Comparison of ENCODE assay signal across 19 cellular contexts in the genomic region with DNA sequence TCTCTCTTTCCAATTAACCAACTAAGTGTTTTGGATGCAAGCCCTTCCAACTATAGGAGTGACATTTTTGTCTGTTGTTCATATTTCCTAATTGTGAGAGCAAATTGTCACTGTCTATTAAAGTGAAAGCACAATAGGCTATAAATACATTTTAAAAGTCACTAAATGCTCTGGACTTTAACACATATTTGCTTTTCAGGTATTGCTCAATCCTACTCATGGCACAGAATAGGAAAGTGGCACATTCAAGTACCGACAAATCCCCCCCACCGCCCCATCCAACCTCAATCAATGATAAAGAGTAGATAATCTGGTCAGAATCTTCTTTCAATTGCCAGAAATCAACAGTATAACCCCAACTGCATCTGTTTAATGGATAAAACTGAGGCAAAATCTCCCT.
"Had no signal": no experiment of that assay in that cellular context is flagged by ENCODE, and none has a peak within 500 bp of the region (broad histone marks: within the 10 kb centered on the region; RNA-seq: fewer than 3 reads in every experiment).

No MANE protein-coding gene starts in this region.

- ATAC-seq: activated CD4-positive, alpha-beta T cell treated with anti-CD3 and anti-CD28 coated beads for 36 hours; left colon; natural killer cell treated with Interleukin-12 subunit alpha and Interleukin-12 subunit beta and Interleukin-15 and Interleukin-18, amount 100 ng/mL, for 72 hours; right cardiac atrium; stimulated activated naive CD8-positive, alpha-beta T cell treated with anti-CD3 and anti-CD28 coated beads, Interleukin-15, amount 100 ng/mL, for 72 hours; upper lobe of right lung had no signal

- H3K36me3 ChIP-seq: adrenal gland, thoracic aorta, upper lobe of right lung had no signal

- H3K9me3 ChIP-seq: adrenal gland, thoracic aorta, upper lobe of right lung had no signal

- FAIRE-seq: colon had no signal

- H3K4me2 ChIP-seq: smooth muscle cell had no signal

- H3K27me3 ChIP-seq: adrenal gland, foreskin keratinocyte, upper lobe of right lung had no signal

- DNase-seq: activated CD4-positive, alpha-beta memory T cell treated with anti-CD3 and anti-CD28 coated beads, Interleukin-2, amount 10 ng/mL, durations not matched to agents 7 days and 5 days; activated CD4-positive, alpha-beta T cell treated with anti-CD3 and anti-CD28 coated beads for 36 hours; activated effector memory CD4-positive, alpha-beta T cell treated with anti-CD3 and anti-CD28 coated beads, Interleukin-2, amount 50 U/mL, for 16 hours; activated T-cell treated with anti-CD3 and anti-CD28 coated beads, Interleukin-2, amount 50 U/mL, for 48 hours; adrenal gland; caudate nucleus; immature natural killer cell; left colon; right cardiac atrium; stimulated activated naive CD8-positive, alpha-beta T cell treated with anti-CD3 and anti-CD28 coated beads, Interleukin-15, amount 100 ng/mL, for 72 hours; T-helper 2 cell; upper lobe of right lung had no signal

- H3K27ac Mint-ChIP-seq: activated CD4-positive, alpha-beta memory T cell treated with anti-CD3 and anti-CD28 coated beads, Interleukin-2, amount 10 ng/mL, durations not matched to agents 7 days and 5 days; activated CD4-positive, alpha-beta T cell treated with anti-CD3 and anti-CD28 coated beads for 36 hours; activated naive CD4-positive, alpha-beta T cell treated with anti-CD3 and anti-CD28 coated beads, Interleukin-2, amount 50 U/mL, for 24 hours; natural killer cell treated with Interleukin-12 subunit alpha and Interleukin-12 subunit beta and Interleukin-15 and Interleukin-18, amount 100 ng/mL, for 72 hours; progenitor cell of endocrine pancreas; stimulated activated naive CD8-positive, alpha-beta T cell treated with anti-CD3 and anti-CD28 coated beads, Interleukin-15, amount 100 ng/mL, for 72 hours had no signal

- H3K4me3 ChIP-seq: adrenal gland, smooth muscle cell, thoracic aorta, upper lobe of right lung had no signal

- H3K4me3 Mint-ChIP-seq: activated CD4-positive, alpha-beta memory T cell treated with anti-CD3 and anti-CD28 coated beads, Interleukin-2, amount 10 ng/mL, durations not matched to agents 7 days and 5 days; activated CD4-positive, alpha-beta T cell treated with anti-CD3 and anti-CD28 coated beads for 36 hours; activated naive CD4-positive, alpha-beta T cell treated with anti-CD3 and anti-CD28 coated beads, Interleukin-2, amount 50 U/mL, for 24 hours; immature natural killer cell; natural killer cell treated with Interleukin-12 subunit alpha and Interleukin-12 subunit beta and Interleukin-15 and Interleukin-18, amount 100 ng/mL, for 72 hours; stimulated activated naive CD8-positive, alpha-beta T cell treated with anti-CD3 and anti-CD28 coated beads, Interleukin-15, amount 100 ng/mL, for 72 hours had no signal

- H3K36me3 Mint-ChIP-seq: activated naive CD4-positive, alpha-beta T cell treated with anti-CD3 and anti-CD28 coated beads, Interleukin-2, amount 50 U/mL, for 24 hours; immature natural killer cell; natural killer cell treated with Interleukin-12 subunit alpha and Interleukin-12 subunit beta and Interleukin-15 and Interleukin-18, amount 100 ng/mL, for 72 hours had no signal

- H3K4me1 Mint-ChIP-seq: activated CD4-positive, alpha-beta T cell treated with anti-CD3 and anti-CD28 coated beads for 36 hours; activated naive CD4-positive, alpha-beta T cell treated with anti-CD3 and anti-CD28 coated beads, Interleukin-2, amount 50 U/mL, for 24 hours; stimulated activated naive CD8-positive, alpha-beta T cell treated with anti-CD3 and anti-CD28 coated beads, Interleukin-15, amount 100 ng/mL, for 72 hours had no signal

- H3K4me1 ChIP-seq: adrenal gland, upper lobe of right lung had no signal

- H3K9me3 Mint-ChIP-seq: activated CD4-positive, alpha-beta memory T cell treated with anti-CD3 and anti-CD28 coated beads, Interleukin-2, amount 10 ng/mL, durations not matched to agents 7 days and 5 days; activated naive CD4-positive, alpha-beta T cell treated with anti-CD3 and anti-CD28 coated beads, Interleukin-2, amount 50 U/mL, for 24 hours; immature natural killer cell; natural killer cell treated with Interleukin-12 subunit alpha and Interleukin-12 subunit beta and Interleukin-15 and Interleukin-18, amount 100 ng/mL, for 72 hours; stimulated activated naive CD8-positive, alpha-beta T cell treated with anti-CD3 and anti-CD28 coated beads, Interleukin-15, amount 100 ng/mL, for 72 hours had no signal

- H3K27ac ChIP-seq: adrenal gland, foreskin keratinocyte, thoracic aorta, upper lobe of right lung had no signal
